13 cellular contexts compared by ENCODE assay signal in genomic region chr11:63873381-63873780, GRCh38. TPM values are rescaled to one million over a fixed set of nuclear protein-coding genes. Genes with fewer than 3 reads are reported as not detected.
A peak's percentile ranks its signal among the peaks of the same experiment; 100 is the strongest.
DNase-seq lines count a peak whose midpoint lies in the region; ATAC-seq and TF ChIP-seq lines count a peak whose summit lies in the region.
"Had no signal": no experiment of that assay in that cellular context is flagged by ENCODE, and none has a peak within 500 bp of the region (broad histone marks: within the 10 kb centered on the region; RNA-seq: fewer than 3 reads in every experiment).

No MANE protein-coding gene starts in this region.

- H3K9me3 ChIP-seq in right atrium auricular region (no peaks in the 10 kb centered on the region), colonic mucosa (no peaks in the 10 kb centered on the region), ovary (no peaks in the 10 kb centered on the region), right lobe of liver (no peaks in the 10 kb centered on the region)
- H3K9me3 ChIP-seq: SJSA1, vagina had no signal

- H3K27me3 ChIP-seq in right atrium auricular region (no peaks in the 10 kb centered on the region), colonic mucosa (no peaks in the 10 kb centered on the region), ovary (no peaks in the 10 kb centered on the region), right lobe of liver (no peaks in the 10 kb centered on the region), foreskin keratinocyte (no peaks in the 10 kb centered on the region)
- H3K27me3 ChIP-seq: SJSA1, vagina had no signal

- WGBS in ovary, 3 donors, result 23 to 34% (median 28%) methylated on average over 9 of the region's 9 CpGs
- WGBS in right lobe of liver (ENCODE audit: insufficient coverage, low coverage, low lambda C conversion rate, missing lambda C conversion rate), result 83% methylated on average over 9 of the region's 9 CpGs

- H3K4me3 ChIP-seq in right atrium auricular region, result no peak overlapping the region
- no peak overlapping the region for H3K4me3 ChIP-seq in colonic mucosa
- no peak overlapping the region for H3K4me3 ChIP-seq in ovary
- no peak overlapping the region for H3K4me3 ChIP-seq in right lobe of liver
- H3K4me3 ChIP-seq: SJSA1, vagina had no signal

- H3K36me3 ChIP-seq in right atrium auricular region (no peaks in the 10 kb centered on the region), colonic mucosa (no peaks in the 10 kb centered on the region), ovary (no peaks in the 10 kb centered on the region), right lobe of liver (no peaks in the 10 kb centered on the region)
- H3K36me3 ChIP-seq: vagina had no signal

- no peak for DNase-seq in right atrium auricular region (ENCODE audit: low spot score)
- DNase-seq in Right ventricle myocardium superior, result no peak
- DNase-seq in colonic mucosa, result no peak
- DNase-seq in ovary, result no peak
- no peak for DNase-seq in right lobe of liver
- DNase-seq in NCI-H524 (lab: John Stamatoyannopoulos, UW), result no peak
- DNase-seq in activated T-helper 1 cell treated with anti-CD3 and anti-CD28 coated beads, Interleukin-12 subunit alpha, Interleukin-12 subunit beta, Interleukin-2, Interleukin-4 antibody, amounts not matched to agents 30 ng/mL and 10 ng/mL and 1 ng/mL, durations not matched to agents 14 hours and 24 hours and 36 hours (ENCODE audit: low spot score), result no peak
- DNase-seq in foreskin keratinocyte, result no peak
- DNase-seq: activated effector memory CD4-positive, alpha-beta T cell treated with Interleukin-2 at 50 U/mL for 16 hours; NCI-H2171 had no signal

- ATAC-seq in Right ventricle myocardium superior (ENCODE audit: poor library complexity), result no peak
- no peak for ATAC-seq in right lobe of liver
- no peak for ATAC-seq in foreskin keratinocyte

- H3K27ac Mint-ChIP-seq in activated T-helper 1 cell treated with anti-CD3 and anti-CD28 coated beads, Interleukin-12 subunit alpha, Interleukin-12 subunit beta, Interleukin-2, Interleukin-4 antibody, amounts not matched to agents 30 ng/mL and 10 ng/mL and 1 ng/mL, durations not matched to agents 14 hours and 24 hours and 36 hours, result no peak overlapping the region

- intact Hi-C loops in Right ventricle myocardium superior (cut with DNase I) (loop anchor here (2.0 kb wide), 1 partner anchor 35 kb away; the partner anchor contains the start of gene MARK2), colonic mucosa (cut with DNase I) (no loop called here), ovary (cut with DNase I) (loop anchor here in 1 of 4 donors (5.0 kb wide), 1 partner anchor 34 kb away; no protein-coding TSS in a partner anchor), right lobe of liver (cut with DNase I) (no loop called here)
- intact Hi-C loops in activated T-helper 1 cell treated with anti-CD3 and anti-CD28 coated beads, Interleukin-12 subunit alpha, Interleukin-12 subunit beta, Interleukin-2, Interleukin-4 antibody, amounts not matched to agents 30 ng/mL and 10 ng/mL and 1 ng/mL, durations not matched to agents 14 hours and 24 hours and 36 hours (cut with micrococcal nuclease), result no loop called here

- no peaks in the 10 kb centered on the region for H3K9me3 Mint-ChIP-seq in activated T-helper 1 cell treated with anti-CD3 and anti-CD28 coated beads, Interleukin-12 subunit alpha, Interleukin-12 subunit beta, Interleukin-2, Interleukin-4 antibody, amounts not matched to agents 30 ng/mL and 10 ng/mL and 1 ng/mL, durations not matched to agents 14 hours and 24 hours and 36 hours
- H3K9me3 Mint-ChIP-seq: brain had no signal

- peaks cover 0 to 88% of the 10 kb centered on the region in 2 donors for H3K4me1 ChIP-seq in right atrium auricular region
- H3K4me1 ChIP-seq in colonic mucosa, result peaks cover 32% of the 10 kb centered on the region
- H3K4me1 ChIP-seq in ovary (ENCODE audit: insufficient read depth), result peaks cover 35% of the 10 kb centered on the region
- H3K4me1 ChIP-seq in right lobe of liver, result peaks cover 0 to 40% (median 9%) of the 10 kb centered on the region in 4 donors
- H3K4me1 ChIP-seq in foreskin keratinocyte, result peaks cover 13% of the 10 kb centered on the region

- H3K27ac ChIP-seq in right atrium auricular region (peak overlapping the region; percentile 71 to 83), colonic mucosa (peak overlapping the region; percentile 85), ovary (peak overlapping the region; percentile 4 to 46), right lobe of liver (no peak overlapping the region), foreskin keratinocyte (no peak overlapping the region)
- H3K27ac ChIP-seq: SJSA1 had no signal

- TF ChIP-seq CTCF in right atrium auricular region (IDR thresholded peaks at IDR 0.05) (no peak), colonic mucosa (IDR thresholded peaks at IDR 0.05) (no peak), ovary (IDR thresholded peaks at IDR 0.05) (no peak), right lobe of liver (IDR thresholded peaks at IDR 0.05) (no peak), foreskin keratinocyte (conservative IDR thresholded peaks at IDR 0.05) (no peak)

- H3K4me1 Mint-ChIP-seq in activated T-helper 1 cell treated with anti-CD3 and anti-CD28 coated beads, Interleukin-12 subunit alpha, Interleukin-12 subunit beta, Interleukin-2, Interleukin-4 antibody, amounts not matched to agents 30 ng/mL and 10 ng/mL and 1 ng/mL, durations not matched to agents 14 hours and 24 hours and 36 hours (ENCODE audit: low read depth), result peaks cover 54% of the 10 kb centered on the region

- H3K36me3 Mint-ChIP-seq in activated T-helper 1 cell treated with anti-CD3 and anti-CD28 coated beads, Interleukin-12 subunit alpha, Interleukin-12 subunit beta, Interleukin-2, Interleukin-4 antibody, amounts not matched to agents 30 ng/mL and 10 ng/mL and 1 ng/mL, durations not matched to agents 14 hours and 24 hours and 36 hours (ENCODE audit: low read depth), result peaks cover 15% of the 10 kb centered on the region

- TF ChIP-seq EP300 in ovary (IDR thresholded peaks at IDR 0.05), result no peak

- no peak overlapping the region for H3K4me3 Mint-ChIP-seq in activated T-helper 1 cell treated with anti-CD3 and anti-CD28 coated beads, Interleukin-12 subunit alpha, Interleukin-12 subunit beta, Interleukin-2, Interleukin-4 antibody, amounts not matched to agents 30 ng/mL and 10 ng/mL and 1 ng/mL, durations not matched to agents 14 hours and 24 hours and 36 hours
- H3K4me3 Mint-ChIP-seq: brain had no signal

- TF ChIP-seq POLR2A in ovary (IDR thresholded peaks at IDR 0.05) (no peak), right lobe of liver (IDR thresholded peaks at IDR 0.05) (no peak)

- peak overlapping the region in 1 of 2 donors; percentile 67 for H3K9ac ChIP-seq in colonic mucosa (ENCODE audit: low read depth in 2 of 2, low read length in 2 of 2)

- H3K27me3 Mint-ChIP-seq in activated T-helper 1 cell treated with anti-CD3 and anti-CD28 coated beads, Interleukin-12 subunit alpha, Interleukin-12 subunit beta, Interleukin-2, Interleukin-4 antibody, amounts not matched to agents 30 ng/mL and 10 ng/mL and 1 ng/mL, durations not matched to agents 14 hours and 24 hours and 36 hours (ENCODE audit: insufficient read depth), result no peaks in the 10 kb centered on the region
- H3K27me3 Mint-ChIP-seq: brain had no signal

RNA-seq across cellular contexts. Expression of gene MARK2, which starts 34.5 kb away (rescaled TPM):
- total RNA-seq in right atrium auricular region (10 to 100 TPM; 29.3 to 31.5 TPM), Right ventricle myocardium superior (35.8 TPM), colonic mucosa (10 to 100 TPM; 86.8 to 96.8 TPM), ovary (10 to 100 TPM; 13.5 to 27.8 (median 25.8) TPM), right lobe of liver (10 to 100 TPM; 10.6 to 14.8 (median 12.2) TPM), foreskin keratinocyte (35.1 and 35.8 TPM in 2 replicates)
- polyA plus RNA-seq in ovary (10 to 100 TPM; 12.3 to 27.0 TPM), foreskin keratinocyte (14.9 and 17.6 TPM in 2 replicates)
- total RNA-seq in activated T-helper 1 cell treated with anti-CD3 and anti-CD28 coated beads, Interleukin-12 subunit alpha, Interleukin-12 subunit beta, Interleukin-2, Interleukin-4 antibody, amounts not matched to agents 30 ng/mL and 10 ng/mL and 1 ng/mL, durations not matched to agents 14 hours and 24 hours and 36 hours, result 44.7 and 46.0 TPM in 2 replicates

RNA-seq across cellular contexts. Expression of gene RCOR2, which starts 43.6 kb away (rescaled TPM):
- total RNA-seq in right atrium auricular region (1 to 10 TPM in 1 of 2 donors, under 1 TPM in 1; 0.90 to 1.7 TPM), Right ventricle myocardium superior (9.9 TPM), colonic mucosa (1 to 10 TPM; 4.8 to 5.2 TPM), ovary (1 to 10 TPM in 5 of 7 donors, under 1 TPM in 2; 0.12 to 7.9 (median 5.4) TPM), right lobe of liver (under 1 TPM in 1 of 6 experiments, not detected in 5; 0.15 TPM), foreskin keratinocyte (1.5 and 1.8 TPM in 2 replicates)
- polyA plus RNA-seq in ovary (under 1 TPM; 0.60 to 0.94 TPM), foreskin keratinocyte (1.7 and 1.8 TPM in 2 replicates)
- total RNA-seq in activated T-helper 1 cell treated with anti-CD3 and anti-CD28 coated beads, Interleukin-12 subunit alpha, Interleukin-12 subunit beta, Interleukin-2, Interleukin-4 antibody, amounts not matched to agents 30 ng/mL and 10 ng/mL and 1 ng/mL, durations not matched to agents 14 hours and 24 hours and 36 hours, result 0.21 and 0.34 TPM in 2 replicates
- total RNA-seq: vagina had no signal

Comparison
In these comparisons a context has a peak if more than half of its experiments do, and no peak if none do; other contexts are left out.
1. H3K27ac ChIP-seq: peak in right atrium auricular region (2 of 2), colonic mucosa (single experiment) and ovary (2 of 2); none in right lobe of liver (0 of 3) and foreskin keratinocyte (single experiment).